ENCODE assay signal across 8 cellular contexts in the genomic region with DNA sequence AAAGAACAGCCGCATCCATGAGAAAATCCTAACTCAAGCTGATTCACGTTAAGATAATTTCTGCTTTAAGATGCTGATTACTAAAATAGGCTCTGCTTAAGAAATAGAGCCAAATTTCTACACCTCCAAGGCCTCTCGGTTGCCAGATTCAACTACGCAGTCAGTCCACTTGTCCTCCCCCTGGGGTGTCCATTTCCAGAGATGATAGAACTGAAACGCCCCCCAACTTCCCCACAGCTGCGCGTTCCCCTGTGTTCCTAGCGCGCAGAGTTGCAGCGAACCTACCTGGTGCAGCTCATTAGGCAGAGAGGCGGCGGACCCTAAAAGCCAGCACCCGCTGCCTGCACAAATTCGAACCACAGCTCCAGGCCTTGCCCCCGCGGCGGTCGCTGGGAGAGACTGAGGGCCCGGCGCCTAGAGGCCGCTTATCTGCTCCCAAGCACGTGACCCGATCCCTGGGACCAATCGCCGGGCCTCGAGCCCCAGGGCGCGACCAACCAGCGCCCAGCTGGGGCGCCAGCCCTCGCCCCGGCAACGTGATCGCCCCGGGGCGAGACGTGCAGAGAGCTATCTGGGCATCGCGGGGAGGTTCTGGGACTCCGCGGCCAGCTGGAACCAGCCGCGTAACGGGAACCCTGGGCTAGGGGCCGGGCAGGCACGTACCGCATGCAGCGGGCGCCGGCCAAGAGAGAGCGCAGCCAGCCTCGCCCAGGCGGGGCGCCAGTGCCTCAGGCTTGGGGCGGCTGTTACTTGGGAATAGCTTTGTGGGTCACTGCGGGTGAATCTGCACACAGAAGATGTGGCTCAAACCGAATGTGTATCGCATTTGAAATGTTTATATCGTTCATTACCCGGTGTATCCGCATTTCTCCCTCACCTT. TPM values are rescaled to one million over a fixed set of nuclear protein-coding genes. Genes with fewer than 3 reads are reported as not detected.
DNase-seq lines count a peak whose midpoint lies in the region; ATAC-seq, FAIRE-seq and TF ChIP-seq lines count a peak whose summit lies in the region.

Gene PPP1R3C (minus strand): TSS at position 401 of the 880 bp plus-strand sequence. CDS start 102 bp downstream, at position 299.

- H3K9me3 ChIP-seq in small intestine (ENCODE audit: control insufficient read depth, low read depth), result no peaks in the 10 kb centered on the region

- intact Hi-C loops in activated B cell treated with CpG ODN at 0.5 μM for 24 hours (cut with micrococcal nuclease), result loop anchor here (10.0 kb wide), 2 partner anchors 718 to 1838 kb away; no protein-coding TSS in a partner anchor

- peak within 1 kb of the TSS; percentile 57 for H3K27ac ChIP-seq in cingulate gyrus (ENCODE audit: low read depth, low read length)
- peak within 1 kb of the TSS in 1 of 2 donors; percentile 56 for H3K27ac ChIP-seq in small intestine (ENCODE audit: low read depth in 1 of 2, low read length in 1 of 2)

- ATAC-seq in activated B cell treated with CpG ODN at 0.5 μM for 24 hours (ENCODE audit: low read depth), result peak; percentile 74
- no peak for ATAC-seq in HG03571 (IDR thresholded peaks at IDR 0.05; ENCODE audit: unreplicated experiment)

- TF ChIP-seq CTCF in activated B cell treated with CpG ODN at 0.5 μM for 24 hours (IDR thresholded peaks at IDR 0.05), result no peak

- peak; percentile 98 for DNase-seq in EL
- peak; percentile 92 for DNase-seq in H54 (ENCODE audit: insufficient read length, low spot score)
- peak; percentile 71 for DNase-seq in NCI-H128 (lab: John Stamatoyannopoulos, UW; ENCODE audit: unreplicated experiment)
- DNase-seq in activated B cell treated with CpG ODN at 0.5 μM for 24 hours, result peak; percentile 32
- peak; percentile 85 for DNase-seq in islet precursor cell
- DNase-seq in small intestine, result peak; percentile 88

- H3K4me3 Mint-ChIP-seq in activated B cell treated with CpG ODN at 0.5 μM for 24 hours, result peak within 1 kb of the TSS; percentile 75

- H3K36me3 Mint-ChIP-seq in activated B cell treated with CpG ODN at 0.5 μM for 24 hours (ENCODE audit: low read depth), result no peaks in the 10 kb centered on the region

- H3K4me3 ChIP-seq in small intestine (ENCODE audit: low read depth in 1 of 2, low read length in 2 of 2), result peak within 1 kb of the TSS; percentile 31 to 36

- H3K4me1 Mint-ChIP-seq in activated B cell treated with CpG ODN at 0.5 μM for 24 hours, result peaks cover 14% of the 10 kb centered on the region

- H3K27me3 ChIP-seq in small intestine (ENCODE audit: control insufficient read depth in 2 of 2, insufficient read depth in 2 of 2, low read length in 2 of 2), result peaks cover 0 to 6% of the 10 kb centered on the region in 2 donors

- POLR2A ChIA-PET in activated B cell treated with CpG ODN at 0.5 μM for 24 hours (lab: Charles Lee), result no interaction called here

- peak; percentile 87 for TF ChIP-seq POLR2A in H54 (IDR thresholded peaks at IDR 0.05; ENCODE audit: low read depth, low read length)

- CTCF ChIA-PET in activated B cell treated with CpG ODN at 0.5 μM for 24 hours (lab: Charles Lee), result interaction anchor here (0.9 to 2.3 kb wide), 3 partner anchors 27 to 721 kb away, joined by 3 to 8 read pairs (median 3); no protein-coding TSS in a partner anchor

- peak; percentile 93 for FAIRE-seq in H54 (lab: Jason Lieb, UNC)
- FAIRE-seq in small intestine (lab: Jason Lieb, UNC), result no peak

- H3K27ac Mint-ChIP-seq in activated B cell treated with CpG ODN at 0.5 μM for 24 hours, result no peak within 1 kb of the TSS

- H3K27me3 Mint-ChIP-seq in activated B cell treated with CpG ODN at 0.5 μM for 24 hours, result peaks cover 46% of the 10 kb centered on the region

- 2 to 3% (median 3%) methylated on average over 58 to 61 of the region's 61 CpGs for WGBS in small intestine, 3 donors

- no peaks in the 10 kb centered on the region for H3K9me3 Mint-ChIP-seq in activated B cell treated with CpG ODN at 0.5 μM for 24 hours

- H3K4me1 ChIP-seq in small intestine (ENCODE audit: control insufficient read depth in 2 of 2, insufficient read depth in 1 of 2, low read depth in 1 of 2, low read length in 1 of 2), result peaks cover 0 to 2% of the 10 kb centered on the region in 2 donors

- no peaks in the 10 kb centered on the region for H3K36me3 ChIP-seq in small intestine (ENCODE audit: control insufficient read depth in 2 of 2, insufficient read depth in 2 of 2, low read length in 2 of 2)

RNA-seq across cellular contexts. Expression of gene PPP1R3C, which starts in this region (rescaled TPM):
- total RNA-seq in activated B cell treated with CpG ODN at 0.5 μM for 24 hours, result not detected in 2 replicates
- 1 to 10 TPM in 2 of 3 donors, under 1 TPM in 1; 0.89 to 2.4 (median 1.9) TPM for polyA plus RNA-seq in small intestine

Comparison
In these comparisons a context has a peak if more than half of its experiments do, and no peak if none do; other contexts are left out.
1. Peak in DNase-seq and ATAC-seq in activated B cell treated with CpG ODN at 0.5 μM for 24 hours; RNA of the gene not detected or under 1 TPM.
2. DNase-seq: peak in every context shown above with its lines; median percentile 98 in EL; 92 in H54; 88 in small intestine; 85 in islet precursor cell; 71 in NCI-H128; 32 in activated B cell treated with CpG ODN at 0.5 μM for 24 hours.